Comparison of ENCODE assay signal across 8 cellular contexts in genomic region chr13:41018583-41018909, GRCh38. TPM values are rescaled to one million over a fixed set of nuclear protein-coding genes. Genes with fewer than 3 reads are reported as not detected.
A peak's percentile ranks its signal among the peaks of the same experiment; 100 is the strongest.
DNase-seq lines count a peak whose midpoint lies in the region; TF ChIP-seq lines count a peak whose summit lies in the region.

No MANE protein-coding gene starts in this region.

- H3K9me3 ChIP-seq in adrenal gland (replicated peaks in 1 of 3), result no peaks in the 10 kb centered on the region
- H3K9me3 ChIP-seq in mesodermal cell (ENCODE audit: control insufficient read depth, low read length), result no peaks in the 10 kb centered on the region

- H3K9me3 Mint-ChIP-seq in activated naive CD4-positive, alpha-beta T cell treated with anti-CD3 and anti-CD28 coated beads, Interleukin-2, amount 50 U/mL, for 24 hours, result no peaks in the 10 kb centered on the region
- no peaks in the 10 kb centered on the region for H3K9me3 Mint-ChIP-seq in type B pancreatic cell

- H3K4me1 ChIP-seq in adrenal gland (replicated peaks in 1 of 2) (peaks cover 9 to 37% of the 10 kb centered on the region in 2 donors), mesodermal cell (ENCODE audit: control insufficient read depth, insufficient read depth, low read length, poor library complexity, severe bottlenecking) (peaks cover 6% of the 10 kb centered on the region)

- H3K27ac Mint-ChIP-seq in activated naive CD4-positive, alpha-beta T cell treated with anti-CD3 and anti-CD28 coated beads, Interleukin-2, amount 50 U/mL, for 24 hours, result peak overlapping the region; percentile 96
- H3K27ac Mint-ChIP-seq in type B pancreatic cell, result peak overlapping the region; percentile 97

- H3K4me3 ChIP-seq in adrenal gland (peak overlapping the region in 1 of 4 donors; percentile 20), mesodermal cell (ENCODE audit: extremely low read depth, insufficient read depth, low read length, poor library complexity, severe bottlenecking) (peak overlapping the region; percentile 1)

- TF ChIP-seq POLR2A in adrenal gland (IDR thresholded peaks at IDR 0.05), result no peak

- H3K36me3 ChIP-seq in adrenal gland (replicated peaks in 1 of 2) (no peaks in the 10 kb centered on the region), mesodermal cell (ENCODE audit: control insufficient read depth, insufficient read depth, low read length) (no peaks in the 10 kb centered on the region)

- H3K4me3 Mint-ChIP-seq in activated naive CD4-positive, alpha-beta T cell treated with anti-CD3 and anti-CD28 coated beads, Interleukin-2, amount 50 U/mL, for 24 hours, result peak overlapping the region; percentile 98
- H3K4me3 Mint-ChIP-seq in type B pancreatic cell, result peak overlapping the region; percentile 86

- TF ChIP-seq CTCF in adrenal gland (IDR thresholded peaks at IDR 0.05) (no peak), type B pancreatic cell (conservative IDR thresholded peaks at IDR 0.05) (no peak)

- WGBS in adrenal gland, 4 donors, result 75 to 80% (median 78%) methylated on average over 1 of the region's 1 CpG
- no CpG with 5 or more reads among the region's 1 CpG for WGBS in mesodermal cell (ENCODE audit: insufficient coverage in 2 of 2), 2 experiments

- intact Hi-C loops in adrenal gland (cut with DNase I), result loop anchor here in 1 of 2 donors (5.0 kb wide), 1 partner anchor 34 kb away; no protein-coding TSS in a partner anchor

- no peaks in the 10 kb centered on the region for H3K27me3 ChIP-seq in adrenal gland

- DNase-seq in activated naive CD4-positive, alpha-beta T cell (lab: John Stamatoyannopoulos, UW), result no peak
- no peak for DNase-seq in adrenal gland
- no peak for DNase-seq in type B pancreatic cell (ENCODE audit: extremely low spot score, unreplicated experiment)
- DNase-seq in germinal center (ENCODE audit: low spot score), result no peak
- no peak for DNase-seq in inferior parietal cortex (ENCODE audit: extremely low spot score)
- DNase-seq in HCEC 1CT, result no peak

- peaks cover 59% of the 10 kb centered on the region for H3K4me1 Mint-ChIP-seq in activated naive CD4-positive, alpha-beta T cell treated with anti-CD3 and anti-CD28 coated beads, Interleukin-2, amount 50 U/mL, for 24 hours
- peaks cover 29% of the 10 kb centered on the region for H3K4me1 Mint-ChIP-seq in type B pancreatic cell (ENCODE audit: unreplicated experiment)

- H3K36me3 Mint-ChIP-seq in activated naive CD4-positive, alpha-beta T cell treated with anti-CD3 and anti-CD28 coated beads, Interleukin-2, amount 50 U/mL, for 24 hours, result peaks cover 5% of the 10 kb centered on the region
- no peaks in the 10 kb centered on the region for H3K36me3 Mint-ChIP-seq in type B pancreatic cell

- peak overlapping the region in 4 of 5 donors; percentile 32 to 73 (median 56) for H3K27ac ChIP-seq in adrenal gland
- no peak overlapping the region for H3K27ac ChIP-seq in mesodermal cell (ENCODE audit: low read depth, low read length, severe bottlenecking)

- H3K27me3 Mint-ChIP-seq in activated naive CD4-positive, alpha-beta T cell treated with anti-CD3 and anti-CD28 coated beads, Interleukin-2, amount 50 U/mL, for 24 hours, result no peaks in the 10 kb centered on the region
- no peaks in the 10 kb centered on the region for H3K27me3 Mint-ChIP-seq in type B pancreatic cell

RNA-seq across cellular contexts. Expression of gene ELF1, which starts 0.6 kb away (rescaled TPM):
- total RNA-seq in adrenal gland (10 to 100 TPM; 27.6 to 64.3 (median 54.1) TPM), type B pancreatic cell (ENCODE audit: low replicate concordance) (47.4 and 97.2 TPM in 2 replicates)
- 10 to 100 TPM in 2 of 3 donors, 1 to 10 TPM in 1; 6.3 to 36.1 (median 10.4) TPM for polyA plus RNA-seq in adrenal gland
- 40.5 TPM for polyA plus RNA-seq in mesodermal cell (2013, experiment 1 of 2)
- polyA plus RNA-seq in mesodermal cell (2013, experiment 2 of 2), result 41.6 TPM

RNA-seq across cellular contexts. Expression of gene WBP4, which starts 42.8 kb away (rescaled TPM):
- total RNA-seq in adrenal gland (10 to 100 TPM in 5 of 8 donors, 1 to 10 TPM in 3; 8.1 to 19.1 (median 11.5) TPM), type B pancreatic cell (ENCODE audit: low replicate concordance) (5.6 and 7.9 TPM in 2 replicates)
- 10 to 100 TPM; 21.2 to 28.5 (median 28.0) TPM for polyA plus RNA-seq in adrenal gland
- 13.8 TPM for polyA plus RNA-seq in mesodermal cell (2013, experiment 1 of 2)
- 17.4 TPM for polyA plus RNA-seq in mesodermal cell (2013, experiment 2 of 2)
